In genomic region chr12:51897181-51897580, GRCh38 we compare ENCODE assay signal across 21 cellular contexts. TPM values are rescaled to one million over a fixed set of nuclear protein-coding genes. Genes with fewer than 3 reads are reported as not detected.
A peak's percentile ranks its signal among the peaks of the same experiment; 100 is the strongest.
DNase-seq lines count a peak whose midpoint lies in the region; ATAC-seq and TF ChIP-seq lines count a peak whose summit lies in the region.
"Had no signal": no experiment of that assay in that cellular context is flagged by ENCODE, and none has a peak within 500 bp of the region (broad histone marks: within the 10 kb centered on the region; RNA-seq: fewer than 3 reads in every experiment).

No MANE protein-coding gene starts in this region.

- no peaks in the 10 kb centered on the region for H3F3A ChIP-seq in SK-N-SH (replicated peaks; ENCODE audit: insufficient read depth)

- intact Hi-C loops in left ventricle myocardium inferior (cut with micrococcal nuclease) (no loop called here), posterior vena cava (cut with DNase I) (no loop called here)

- peaks cover 0 to 9% of the 10 kb centered on the region in 2 experiments; a peak in 1 of 4 replicates for H3K4me1 ChIP-seq in SK-N-SH (ENCODE audit: control insufficient read depth in 1 of 2, insufficient read depth in 2 of 2, low read depth in 1 of 2, low read length in 1 of 2)
- H3K4me1 ChIP-seq in left ventricle myocardium inferior = peaks cover 48% of the 10 kb centered on the region
- H3K4me1 ChIP-seq: ascending aorta had no signal

- H3K4me3 ChIP-seq in SK-N-SH (ENCODE audit: low read depth in 2 of 2, low read length in 1 of 2) (no peak overlapping the region), left ventricle myocardium inferior (peak overlapping the region; percentile 17)
- H3K4me3 ChIP-seq: ascending aorta; BLaER1 treated with 17β-estradiol and CSF1 and Interleukin-3, amounts not matched to agents 10 nM and 100 nM had no signal

- H3K36me3 Mint-ChIP-seq in activated naive CD8-positive, alpha-beta T cell treated with anti-CD3 and anti-CD28 coated beads for 36 hours = no peaks in the 10 kb centered on the region
- H3K36me3 Mint-ChIP-seq: activated CD8-positive, alpha-beta memory T cell treated with anti-CD3 and anti-CD28 coated beads, Interleukin-2, amount 10 ng/mL, durations not matched to agents 7 days and 5 days; naive thymus-derived CD8-positive, alpha-beta T cell had no signal

- CTCF ChIA-PET in SK-N-SH (lab: Yijun Ruan, JAX) = interaction anchor here (1.0 to 11.9 kb wide), 10 partner anchors 8 to 125 kb away, joined by 4 to 141 read pairs (median 27); no protein-coding TSS in a partner anchor

- no peak overlapping the region for H2AFZ ChIP-seq in SK-N-SH (ENCODE audit: low read depth)

- no peaks in the 10 kb centered on the region for H4K20me1 ChIP-seq in SK-N-SH (ENCODE audit: insufficient read depth)
- H4K20me1 ChIP-seq: BLaER1 treated with 17β-estradiol and CSF1 and Interleukin-3, amounts not matched to agents 10 nM and 100 nM had no signal

- no peaks in the 10 kb centered on the region for H3K9me3 ChIP-seq in SK-N-SH
- no peaks in the 10 kb centered on the region for H3K9me3 ChIP-seq in left ventricle myocardium inferior (replicated peaks)
- H3K9me3 ChIP-seq: ascending aorta; BLaER1 treated with 17β-estradiol and CSF1 and Interleukin-3, amounts not matched to agents 10 nM and 100 nM had no signal

- H3K27ac ChIP-seq in SK-N-SH (ENCODE audit: low read depth in 2 of 2, low read length in 1 of 2) (no peak overlapping the region), left ventricle myocardium inferior (replicated peaks) (peak overlapping the region; percentile 89)
- H3K27ac ChIP-seq: 22Rv1, ascending aorta had no signal

- H3K36me3 ChIP-seq in SK-N-SH (replicated peaks in 1 of 2; ENCODE audit: control insufficient read depth in 1 of 2, insufficient read depth in 2 of 2, low read length in 1 of 2) (no peaks in the 10 kb centered on the region), left ventricle myocardium inferior (no peaks in the 10 kb centered on the region)
- H3K36me3 ChIP-seq: ascending aorta; BLaER1 treated with 17β-estradiol and CSF1 and Interleukin-3, amounts not matched to agents 10 nM and 100 nM had no signal

- H3K79me2 ChIP-seq in SK-N-SH (ENCODE audit: insufficient read depth) = no peaks in the 10 kb centered on the region

- H3K9ac ChIP-seq in SK-N-SH = no peak overlapping the region
- H3K9ac ChIP-seq: BLaER1 treated with 17β-estradiol and CSF1 and Interleukin-3, amounts not matched to agents 10 nM and 100 nM had no signal

- no peaks in the 10 kb centered on the region for H3K9me2 ChIP-seq in SK-N-SH

- TF ChIP-seq EP300 in SK-N-SH (IDR thresholded peaks at IDR 0.05; ENCODE audit: borderline replicate concordance in 1 of 2, low read depth in 1 of 2, low read length in 1 of 2) = no peak

- TF ChIP-seq CTCF in SK-N-SH (IDR thresholded peaks at IDR 0.05) (no peak), left ventricle myocardium inferior (IDR thresholded peaks at IDR 0.05; ENCODE audit: borderline replicate concordance) (no peak)

- H3K4me1 Mint-ChIP-seq in activated naive CD8-positive, alpha-beta T cell treated with anti-CD3 and anti-CD28 coated beads for 36 hours = no peaks in the 10 kb centered on the region
- H3K4me1 Mint-ChIP-seq: activated CD8-positive, alpha-beta memory T cell treated with anti-CD3 and anti-CD28 coated beads, Interleukin-2, amount 10 ng/mL, durations not matched to agents 7 days and 5 days; naive thymus-derived CD8-positive, alpha-beta T cell had no signal

- POLR2A ChIA-PET in SK-N-SH (lab: Yijun Ruan, JAX) = no interaction called here

- no peak overlapping the region for H3K4me3 Mint-ChIP-seq in activated naive CD8-positive, alpha-beta T cell treated with anti-CD3 and anti-CD28 coated beads for 36 hours
- H3K4me3 Mint-ChIP-seq: activated CD8-positive, alpha-beta memory T cell treated with anti-CD3 and anti-CD28 coated beads, Interleukin-2, amount 10 ng/mL, durations not matched to agents 7 days and 5 days; naive thymus-derived CD8-positive, alpha-beta T cell; T-helper 2 cell treated with Interferon-gamma antibody and Interleukin-4, amounts not matched to agents 5 μg/mL and 100 μg/mL, for 36 hours had no signal

- TF ChIP-seq RAD21 in SK-N-SH (IDR thresholded peaks at IDR 0.05; ENCODE audit: low read length) = no peak

- no peaks in the 10 kb centered on the region for H3K27me3 Mint-ChIP-seq in activated naive CD8-positive, alpha-beta T cell treated with anti-CD3 and anti-CD28 coated beads for 36 hours

- no peak overlapping the region for H3K4me2 ChIP-seq in SK-N-SH

- ATAC-seq in SK-N-SH treated with all-trans-retinoic acid at 6 μM for 48 hours (no peak), HG03565 (IDR thresholded peaks at IDR 0.05; ENCODE audit: unreplicated experiment) (no peak)
- ATAC-seq: activated CD8-positive, alpha-beta memory T cell treated with anti-CD3 and anti-CD28 coated beads, Interleukin-2, amount 10 ng/mL, durations not matched to agents 7 days and 5 days; naive thymus-derived CD8-positive, alpha-beta T cell had no signal

- DNase-seq in SK-N-SH (peak; percentile 12), left ventricle myocardium inferior (no peak), posterior vena cava (ENCODE audit: low spot score) (peak; percentile 83), T1000 (lab: John Stamatoyannopoulos, UW) (no peak), NCI-H446 (lab: John Stamatoyannopoulos, UW) (no peak)
- no peak for DNase-seq in activated naive CD8-positive, alpha-beta T cell treated with anti-CD3 and anti-CD28 coated beads for 36 hours
- DNase-seq: activated CD8-positive, alpha-beta memory T cell treated with anti-CD3 and anti-CD28 coated beads, Interleukin-2, amount 10 ng/mL, durations not matched to agents 7 days and 5 days; activated gamma-delta T cell; DMS 273 treated with DMSO at 0.1 percent for 48 hours; NCI-H187 treated with DMSO at 0.1 percent for 48 hours; NCI-H524; SHP77 treated with DMSO at 0.1 percent for 48 hours; stimulated activated CD4-positive, alpha-beta T cell treated with anti-CD3 and anti-CD28 coated beads, Interleukin-2, amount 100 ng/mL, for 24 hours; substantia nigra had no signal

- H3K27ac Mint-ChIP-seq in activated naive CD8-positive, alpha-beta T cell treated with anti-CD3 and anti-CD28 coated beads for 36 hours = no peak overlapping the region
- H3K27ac Mint-ChIP-seq: activated CD8-positive, alpha-beta memory T cell treated with anti-CD3 and anti-CD28 coated beads, Interleukin-2, amount 10 ng/mL, durations not matched to agents 7 days and 5 days; T-helper 2 cell treated with Interferon-gamma antibody and Interleukin-4, amounts not matched to agents 5 μg/mL and 100 μg/mL, for 36 hours had no signal

- no peaks in the 10 kb centered on the region for H3K9me3 Mint-ChIP-seq in activated naive CD8-positive, alpha-beta T cell treated with anti-CD3 and anti-CD28 coated beads for 36 hours
- H3K9me3 Mint-ChIP-seq: naive thymus-derived CD8-positive, alpha-beta T cell; T-helper 2 cell treated with Interferon-gamma antibody and Interleukin-4, amounts not matched to agents 5 μg/mL and 100 μg/mL, for 36 hours had no signal

- 75% methylated on average over 5 of the region's 8 CpGs for WGBS in SK-N-SH (ENCODE audit: low lambda C conversion rate)

- H3K27me3 ChIP-seq in SK-N-SH (ENCODE audit: insufficient read depth) (no peaks in the 10 kb centered on the region), left ventricle myocardium inferior (ENCODE audit: low read depth) (no peaks in the 10 kb centered on the region)
- H3K27me3 ChIP-seq: ascending aorta; BLaER1 treated with 17β-estradiol and CSF1 and Interleukin-3, amounts not matched to agents 10 nM and 100 nM had no signal

TF ChIP-seq in SK-N-SH, 30 proteins besides CTCF, POLR2A, EP300 and RAD21:
- TF ChIP-seq TEAD4 (IDR thresholded peaks at IDR 0.05; ENCODE audit: borderline replicate concordance, insufficient read depth) = no peak
- no peak for TF ChIP-seq RCOR1 (IDR thresholded peaks at IDR 0.05; ENCODE audit: low read length)
- TF ChIP-seq FOXM1 (IDR thresholded peaks at IDR 0.05; ENCODE audit: low read depth) = no peak

RNA-seq across cellular contexts. Expression of gene ANKRD33, which starts 9.3 kb away (rescaled TPM):
- polyA plus RNA-seq in SK-N-SH (2012; rRNA removed) = not detected in 2 replicates
- not detected in 2 replicates for polyA plus RNA-seq in SK-N-SH (2012; cell fraction: cytosol; rRNA removed)
- polyA plus RNA-seq in SK-N-SH (2012; cell fraction: nucleus; rRNA removed) = 0.11 and 0.13 TPM in 2 replicates
- total RNA-seq in left ventricle myocardium inferior (not detected), posterior vena cava (not detected)
- not detected for total RNA-seq in activated naive CD8-positive, alpha-beta T cell treated with anti-CD3 and anti-CD28 coated beads for 36 hours
- total RNA-seq: activated CD8-positive, alpha-beta memory T cell treated with anti-CD3 and anti-CD28 coated beads, Interleukin-2, amount 10 ng/mL, durations not matched to agents 7 days and 5 days; ascending aorta; naive thymus-derived CD8-positive, alpha-beta T cell had no signal
- polyA plus RNA-seq: naive thymus-derived CD8-positive, alpha-beta T cell had no signal

RNA-seq across cellular contexts. Expression of gene ACVRL1, which starts 10.1 kb away (rescaled TPM):
- polyA plus RNA-seq in SK-N-SH (2012; rRNA removed) = 0.07 and 0.08 TPM in 2 replicates
- 0.05 and 0.07 TPM in 2 replicates for polyA plus RNA-seq in SK-N-SH (2012; cell fraction: cytosol; rRNA removed)
- 0.11 and 0.54 TPM in 2 replicates for polyA plus RNA-seq in SK-N-SH (2012; cell fraction: nucleus; rRNA removed)
- total RNA-seq in left ventricle myocardium inferior (36.9 TPM), posterior vena cava (10 to 100 TPM; 74.4 to 95.7 TPM)
- total RNA-seq in activated naive CD8-positive, alpha-beta T cell treated with anti-CD3 and anti-CD28 coated beads for 36 hours = not detected
- total RNA-seq: activated CD8-positive, alpha-beta memory T cell treated with anti-CD3 and anti-CD28 coated beads, Interleukin-2, amount 10 ng/mL, durations not matched to agents 7 days and 5 days; naive thymus-derived CD8-positive, alpha-beta T cell had no signal
- polyA plus RNA-seq: naive thymus-derived CD8-positive, alpha-beta T cell had no signal

RNA-seq across cellular contexts. Expression of gene FIGNL2, which starts 48.7 kb away (rescaled TPM):
- 0.05 and 0.08 TPM in 2 replicates for polyA plus RNA-seq in SK-N-SH (2012; rRNA removed)
- polyA plus RNA-seq in SK-N-SH (2012; cell fraction: cytosol; rRNA removed) = 0.03 and 0.05 TPM in 2 replicates
- 0.46 and 0.58 TPM in 2 replicates for polyA plus RNA-seq in SK-N-SH (2012; cell fraction: nucleus; rRNA removed)
- 0.30 TPM for total RNA-seq in left ventricle myocardium inferior
- 1 to 10 TPM in 1 of 2 donors, under 1 TPM in 1; 0.60 to 1.0 TPM for total RNA-seq in posterior vena cava
- total RNA-seq in activated naive CD8-positive, alpha-beta T cell treated with anti-CD3 and anti-CD28 coated beads for 36 hours = under 1 TPM; 0.29 to 0.40 TPM
- total RNA-seq: ascending aorta had no signal

RNA-seq across cellular contexts. Expression of gene ACVR1B, which starts 54.3 kb away (rescaled TPM):
- 12.1 and 13.5 TPM in 2 replicates for polyA plus RNA-seq in SK-N-SH (2012; rRNA removed)
- polyA plus RNA-seq in SK-N-SH (2012; cell fraction: cytosol; rRNA removed) = 8.3 and 10.4 TPM in 2 replicates
- 11.1 and 12.7 TPM in 2 replicates for polyA plus RNA-seq in SK-N-SH (2012; cell fraction: nucleus; rRNA removed)
- total RNA-seq in left ventricle myocardium inferior = 8.5 TPM
- total RNA-seq in posterior vena cava = 10 to 100 TPM; 20.0 to 22.4 TPM
- total RNA-seq in activated naive CD8-positive, alpha-beta T cell treated with anti-CD3 and anti-CD28 coated beads for 36 hours = 10 to 100 TPM in 1 of 2 experiments, 1 to 10 TPM in 1; 9.9 to 10.2 TPM

Comparison
In these comparisons a context has a peak if more than half of its experiments do, and no peak if none do; other contexts are left out.
1. DNase-seq: peak in SK-N-SH (single experiment) and posterior vena cava (single experiment); none in left ventricle myocardium inferior (single experiment), activated naive CD8-positive, alpha-beta T cell treated with anti-CD3 and anti-CD28 coated beads for 36 hours (single experiment), T1000 (single experiment) and NCI-H446 (0 of 2).
2. RNA of gene ACVRL1, which starts 10.1 kb away (total RNA-seq): 74.4 to 95.7 TPM in posterior vena cava and 36.9 TPM in left ventricle myocardium inferior (single experiment); not detected in activated naive CD8-positive, alpha-beta T cell treated with anti-CD3 and anti-CD28 coated beads for 36 hours; every median in the first group is over 10 times any median in the second.